Comparison of ENCODE assay signal across 8 cellular contexts in genomic region chr19:17830567-17831418, GRCh38. TPM values are rescaled to one million over a fixed set of nuclear protein-coding genes. Genes with fewer than 3 reads are reported as not detected.
DNase-seq lines count a peak whose midpoint lies in the region; ATAC-seq, FAIRE-seq and TF ChIP-seq lines count a peak whose summit lies in the region.

No MANE protein-coding gene starts in this region.

- 21% methylated on average over 22 of the region's 50 CpGs for WGBS in smooth muscle cell (ENCODE audit: low lambda C conversion rate)

- H3K4me1 ChIP-seq in smooth muscle cell (ENCODE audit: low read depth): peaks cover 4% of the 10 kb centered on the region

- no peaks in the 10 kb centered on the region for H4K20me1 ChIP-seq in smooth muscle cell (ENCODE audit: low read depth)

- H3K27me3 ChIP-seq in bronchial epithelial cell (ENCODE audit: control insufficient read depth, insufficient read depth, low read length): no peaks in the 10 kb centered on the region
- peaks cover 9% of the 10 kb centered on the region for H3K27me3 ChIP-seq in smooth muscle cell (ENCODE audit: low read depth)

- H3K36me3 ChIP-seq in bronchial epithelial cell (ENCODE audit: control insufficient read depth, insufficient read depth, low read length): no peaks in the 10 kb centered on the region
- no peaks in the 10 kb centered on the region for H3K36me3 ChIP-seq in smooth muscle cell (ENCODE audit: low read depth)

- H3K27ac ChIP-seq in smooth muscle cell (ENCODE audit: low read depth): no peak overlapping the region

- ATAC-seq in GM21360 (IDR thresholded peaks at IDR 0.05; ENCODE audit: unreplicated experiment) (no peak), GM21825 (IDR thresholded peaks at IDR 0.05; ENCODE audit: unreplicated experiment) (no peak)

- no peak overlapping the region for H3K9ac ChIP-seq in smooth muscle cell (ENCODE audit: low read depth)

- H3K4me3 ChIP-seq in bronchial epithelial cell (ENCODE audit: low read depth, low read length): peak overlapping the region; percentile 52
- peak overlapping the region; percentile 38 for H3K4me3 ChIP-seq in smooth muscle cell

- no peak for FAIRE-seq in bronchial epithelial cell (lab: Jason Lieb, UNC)

- TF ChIP-seq CTCF in bronchial epithelial cell (IDR thresholded peaks at IDR 0.05; ENCODE audit: insufficient read depth, low read length, severe bottlenecking): no peak
- no peak for TF ChIP-seq CTCF in smooth muscle cell (IDR thresholded peaks at IDR 0.05; ENCODE audit: borderline replicate concordance, insufficient read depth, poor library complexity, severe bottlenecking)

- no peak overlapping the region for H2AFZ ChIP-seq in smooth muscle cell (ENCODE audit: low read depth)

- no peaks in the 10 kb centered on the region for H3F3A ChIP-seq in smooth muscle cell (ENCODE audit: low read depth)

- peak overlapping the region; percentile 73 for H3K4me2 ChIP-seq in smooth muscle cell

- H3K79me2 ChIP-seq in smooth muscle cell (ENCODE audit: low read depth): no peaks in the 10 kb centered on the region

- H3K9me3 ChIP-seq in smooth muscle cell (replicated peaks; ENCODE audit: low read depth): no peaks in the 10 kb centered on the region

- DNase-seq in Ammon's horn (ENCODE audit: low spot score) (peak; percentile 92), HK-2 (ENCODE audit: unreplicated experiment) (peak; percentile 31), SHP77 treated with DMSO at 0.1 percent for 48 hours (lab: John Stamatoyannopoulos, UW) (peak; percentile 46), bronchial epithelial cell (ENCODE audit: low read depth) (peak; percentile 74), iPS-NIHi7 (ENCODE audit: extremely low spot score) (peak; percentile 98), smooth muscle cell (lab: John Stamatoyannopoulos, UW; ENCODE audit: unreplicated experiment) (peak; percentile 15)

RNA-seq across cellular contexts. Expression of gene INSL3, which starts 9.5 kb away (rescaled TPM):
- total RNA-seq in bronchial epithelial cell (not detected in 2 replicates), smooth muscle cell (1.1 TPM in 1 of 2 replicates, not detected in the other)
- 0.80 and 1.8 TPM in 2 replicates for polyA plus RNA-seq in smooth muscle cell

RNA-seq across cellular contexts. Expression of gene JAK3, which starts 17.0 kb away (rescaled TPM):
- 0.26 TPM in 2 replicates for total RNA-seq in bronchial epithelial cell
- total RNA-seq in smooth muscle cell: 8.8 and 10.8 TPM in 2 replicates
- 9.7 and 10.7 TPM in 2 replicates for polyA plus RNA-seq in smooth muscle cell

RNA-seq across cellular contexts. Expression of gene RPL18A, which starts 28.9 kb away (rescaled TPM):
- total RNA-seq in bronchial epithelial cell: 1,530 and 1,590 TPM in 2 replicates
- 795 and 867 TPM in 2 replicates for total RNA-seq in smooth muscle cell
- polyA plus RNA-seq in smooth muscle cell: 1,267 and 1,311 TPM in 2 replicates

RNA-seq across cellular contexts. Expression of gene B3GNT3, which starts 35.9 kb away (rescaled TPM):
- total RNA-seq in bronchial epithelial cell (11.6 and 27.4 TPM in 2 replicates), smooth muscle cell (0.67 and 2.8 TPM in 2 replicates)
- 0.56 TPM in 1 of 2 replicates, not detected in the other for polyA plus RNA-seq in smooth muscle cell

RNA-seq across cellular contexts. Expression of gene SLC5A5, which starts 41.0 kb away (rescaled TPM):
- total RNA-seq in bronchial epithelial cell: under 0.01 and 0.13 TPM in 2 replicates
- not detected in 2 replicates for total RNA-seq in smooth muscle cell
- polyA plus RNA-seq in smooth muscle cell: not detected in 2 replicates

Comparison
In these comparisons a context has a peak if more than half of its experiments do, and no peak if none do; other contexts are left out.
1. DNase-seq: peak in every context shown above with its lines; median percentile 98 in iPS-NIHi7; 92 in Ammon's horn; 74 in bronchial epithelial cell; 46 in SHP77 treated with DMSO at 0.1 percent for 48 hours; 31 in HK-2; 15 in smooth muscle cell.